9 cellular contexts compared by ENCODE assay signal in the genomic region with DNA sequence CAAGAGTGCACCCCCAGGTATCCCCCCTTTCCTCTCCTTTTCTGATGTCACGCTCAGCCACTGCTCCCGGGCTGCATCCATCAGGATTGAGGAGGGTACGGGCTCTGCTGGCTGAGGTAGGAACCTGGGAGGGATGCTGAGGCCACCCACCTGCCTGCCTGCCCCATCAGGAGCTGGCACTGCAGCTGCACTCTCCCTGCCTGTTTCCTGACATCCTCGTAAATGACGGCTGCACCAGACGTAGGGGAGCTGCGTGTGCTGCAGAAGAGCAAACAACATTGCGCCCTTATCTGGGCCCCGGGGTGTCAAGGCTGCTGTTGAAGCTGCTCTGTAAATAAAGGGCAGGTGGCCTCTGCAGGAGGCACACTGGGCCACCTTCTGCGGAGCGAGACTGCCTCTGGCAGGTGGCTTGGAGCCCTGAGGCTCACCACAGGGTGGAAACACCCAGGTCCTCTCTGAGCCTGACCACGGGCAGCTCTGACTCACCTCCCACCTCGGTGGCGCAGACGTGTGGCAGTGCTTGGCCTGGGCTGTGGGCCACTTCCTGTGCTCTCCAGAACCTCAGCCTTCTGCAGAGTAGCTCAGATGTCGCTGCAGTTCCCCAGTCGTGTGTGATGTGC. TPM values are rescaled to one million over a fixed set of nuclear protein-coding genes. Genes with fewer than 3 reads are reported as not detected.
DNase-seq lines count a peak whose midpoint lies in the region; ATAC-seq and TF ChIP-seq lines count a peak whose summit lies in the region.
"Had no signal": no experiment of that assay in that cellular context is flagged by ENCODE, and none has a peak within 500 bp of the region (broad histone marks: within the 10 kb centered on the region; RNA-seq: fewer than 3 reads in every experiment).

No MANE protein-coding gene starts in this region.

- DNase-seq in ELR (ENCODE audit: low read depth) (peak; percentile 55), NB4 (ENCODE audit: low read depth) (peak; percentile 91), chondrocyte (ENCODE audit: low spot score) (peak; percentile 89), 8988T (no peak)
- peak; percentile 58 for DNase-seq in activated CD4-positive, alpha-beta T cell treated with anti-CD3 and anti-CD28 coated beads for 1 hour
- DNase-seq in stimulated activated CD8-positive, alpha-beta memory T cell treated with anti-CD3 and anti-CD28 coated beads, Interleukin-2, amount 100 ng/mL, for 48 hours (ENCODE audit: low read depth in 2 of 2) = peak; percentile 60 to 63

- no peak overlapping the region for H3K27ac Mint-ChIP-seq in chondrocyte (ENCODE audit: unreplicated experiment)

- ATAC-seq in HG02852 (IDR thresholded peaks at IDR 0.05; ENCODE audit: unreplicated experiment) = no peak
- no peak for ATAC-seq in GM19452 (IDR thresholded peaks at IDR 0.05; ENCODE audit: unreplicated experiment)

- TF ChIP-seq POLR2A in NB4 (IDR thresholded peaks at IDR 0.05; ENCODE audit: extremely low read depth, insufficient read length) = no peak

- H3K4me1 Mint-ChIP-seq in chondrocyte (ENCODE audit: low read depth) = peaks cover 22% of the 10 kb centered on the region

- H3K9me3 Mint-ChIP-seq in chondrocyte (ENCODE audit: low read depth) = no peaks in the 10 kb centered on the region
- H3K9me3 Mint-ChIP-seq: dendritic cell treated with granulocyte-macrophage colony-stimulating factor and Interleukin-4, amounts not matched to agents 40 ng/mL and 50 ng/mL, for 4 days had no signal

- no peak overlapping the region for H3K4me3 ChIP-seq in NB4 (ENCODE audit: low read depth, low read length)

- peaks cover 25% of the 10 kb centered on the region for H3K36me3 Mint-ChIP-seq in chondrocyte (ENCODE audit: low read depth)

- no peak overlapping the region for H3K4me3 Mint-ChIP-seq in chondrocyte (ENCODE audit: unreplicated experiment)
- H3K4me3 Mint-ChIP-seq: dendritic cell treated with granulocyte-macrophage colony-stimulating factor and Interleukin-4, amounts not matched to agents 40 ng/mL and 50 ng/mL, for 4 days had no signal

- no peak for TF ChIP-seq CTCF in NB4 (IDR thresholded peaks at IDR 0.05; ENCODE audit: low read depth, low read length)
- TF ChIP-seq CTCF in chondrocyte (IDR thresholded peaks at IDR 0.05) = no peak

- H3K27me3 Mint-ChIP-seq in chondrocyte (ENCODE audit: low read depth) = no peaks in the 10 kb centered on the region
- H3K27me3 Mint-ChIP-seq: dendritic cell treated with granulocyte-macrophage colony-stimulating factor and Interleukin-4, amounts not matched to agents 40 ng/mL and 50 ng/mL, for 4 days had no signal

RNA-seq across cellular contexts. Expression of a gene that starts 30.9 kb away (rescaled TPM):
- 22.5 to 30.9 TPM (median 23.5 TPM) in 3 replicates for total RNA-seq in chondrocyte

RNA-seq across cellular contexts. Expression of a gene that starts 31.0 kb away (rescaled TPM):
- total RNA-seq in chondrocyte = 15.0 to 24.2 TPM (median 17.8 TPM) in 3 replicates

RNA-seq across cellular contexts. Expression of a gene that starts 49.4 kb away (rescaled TPM):
- total RNA-seq in chondrocyte = not detected in 3 replicates
